In genomic region chr2:85786444-85786843, GRCh38 we compare ENCODE assay signal across 25 cellular contexts. TPM values are rescaled to one million over a fixed set of nuclear protein-coding genes. Genes with fewer than 3 reads are reported as not detected.
DNase-seq lines count a peak whose midpoint lies in the region; ATAC-seq lines count a peak whose summit lies in the region.
"Had no signal": no experiment of that assay in that cellular context is flagged by ENCODE, and none has a peak within 500 bp of the region (broad histone marks: within the 10 kb centered on the region; RNA-seq: fewer than 3 reads in every experiment).

No MANE protein-coding gene starts in this region.

- H3K14ac ChIP-seq in mesenchymal stem cell (ENCODE audit: low read length in 2 of 2): peak overlapping the region in 1 of 2 experiments; percentile 10

- H2AFZ ChIP-seq in mesenchymal stem cell (ENCODE audit: low read depth, low read length): no peak overlapping the region

- no peak overlapping the region for H2BK5ac ChIP-seq in mesenchymal stem cell (ENCODE audit: low read depth, low read length, poor library complexity, severe bottlenecking)

- H3K4me3 ChIP-seq in BLaER1 (no peak overlapping the region), H7 (ENCODE audit: insufficient read depth, low read depth, low read length) (no peak overlapping the region), mesenchymal stem cell (ENCODE audit: insufficient read depth in 1 of 2, low read depth in 1 of 2, low read length in 2 of 2) (no peak overlapping the region), stomach smooth muscle (ENCODE audit: low read length in 2 of 2) (no peak overlapping the region)
- H3K4me3 ChIP-seq: A549, GM12878, HAP-1, Peyer's patch, SJSA1 had no signal

- H4K20me1 ChIP-seq in BLaER1: no peaks in the 10 kb centered on the region

- H3K9ac ChIP-seq in BLaER1 (no peak overlapping the region), mesenchymal stem cell (ENCODE audit: low read length) (peak overlapping the region; percentile 2), stomach smooth muscle (ENCODE audit: low read length in 2 of 2) (peak overlapping the region in 1 of 2 donors; percentile 36)

- no peaks in the 10 kb centered on the region for H3K36me3 ChIP-seq in BLaER1
- no peaks in the 10 kb centered on the region for H3K36me3 ChIP-seq in H7 (replicated peaks; ENCODE audit: control insufficient read depth, insufficient read depth, low read length)
- peaks cover 4 to 22% of the 10 kb centered on the region in 2 experiments for H3K36me3 ChIP-seq in mesenchymal stem cell (ENCODE audit: control insufficient read depth in 1 of 2, insufficient read depth in 2 of 2, low read depth in 1 of 2, low read length in 2 of 2)
- peaks cover 3% of the 10 kb centered on the region in 2 donors for H3K36me3 ChIP-seq in stomach smooth muscle (ENCODE audit: control insufficient read depth in 2 of 2, insufficient read depth in 2 of 2, low read length in 2 of 2)
- H3K36me3 ChIP-seq: BE2C, HAP-1, Peyer's patch had no signal

- H3K9me3 ChIP-seq in BLaER1: no peaks in the 10 kb centered on the region
- H3K9me3 ChIP-seq in mesenchymal stem cell (ENCODE audit: control insufficient read depth, low read length): no peaks in the 10 kb centered on the region
- no peaks in the 10 kb centered on the region for H3K9me3 ChIP-seq in stomach smooth muscle (ENCODE audit: control insufficient read depth in 2 of 2, low read length in 2 of 2)
- H3K9me3 ChIP-seq: A549, BE2C, Caco-2, HAP-1, Peyer's patch, SJSA1 had no signal

- no peaks in the 10 kb centered on the region for H3K79me1 ChIP-seq in mesenchymal stem cell (replicated peaks; ENCODE audit: low read length, poor library complexity, severe bottlenecking)

- DNase-seq in H7 (peak; percentile 35), mesenchymal stem cell (no peak), NCI-H748 treated with DMSO at 0.1 percent for 48 hours (lab: John Stamatoyannopoulos, UW) (no peak), NCI-H524 (lab: John Stamatoyannopoulos, UW) (no peak), NCI-H82 treated with DMSO at 0.1 percent for 48 hours (lab: John Stamatoyannopoulos, UW; ENCODE audit: unreplicated experiment) (no peak)
- DNase-seq: BE2C; Caco-2; CD4-positive, alpha-beta memory T cell; DMS 273 treated with DMSO at 0.1 percent for 48 hours; DND-41; NCI-H1105; NCI-H146; NCI-H2029; NCI-H2227 treated with DMSO at 0.1 percent for 48 hours; NCI-H510A; NCI-H82 had no signal

- H4K8ac ChIP-seq in mesenchymal stem cell (ENCODE audit: low read length): no peak overlapping the region

- peaks cover 37% of the 10 kb centered on the region for H3K4me1 ChIP-seq in BLaER1
- H3K4me1 ChIP-seq in mesenchymal stem cell (ENCODE audit: control insufficient read depth, insufficient read depth, low read depth, low read length): peaks cover 21% of the 10 kb centered on the region
- H3K4me1 ChIP-seq in stomach smooth muscle (ENCODE audit: control insufficient read depth, insufficient read depth, low read length): peaks cover 42% of the 10 kb centered on the region
- H3K4me1 ChIP-seq: BE2C, Caco-2, HAP-1 had no signal

- H3K18ac ChIP-seq in mesenchymal stem cell (ENCODE audit: low read depth in 1 of 2, low read length in 2 of 2): no peak overlapping the region

- peak overlapping the region; percentile 90 for H2BK15ac ChIP-seq in mesenchymal stem cell (ENCODE audit: low read depth, poor library complexity, severe bottlenecking)

- H4K91ac ChIP-seq in mesenchymal stem cell (ENCODE audit: low read length): no peak overlapping the region

- H3K23ac ChIP-seq in mesenchymal stem cell (ENCODE audit: low read length in 2 of 2): no peak overlapping the region

- no peak overlapping the region for H2AK5ac ChIP-seq in mesenchymal stem cell (ENCODE audit: low read length, severe bottlenecking)

- peak overlapping the region; percentile 18 to 56 for H2BK12ac ChIP-seq in mesenchymal stem cell (ENCODE audit: low read length in 2 of 2)

- H3K27me3 ChIP-seq in BLaER1: no peaks in the 10 kb centered on the region
- H3K27me3 ChIP-seq in H7 (ENCODE audit: control insufficient read depth, insufficient read depth, low read length): no peaks in the 10 kb centered on the region
- peaks cover 5 to 6% of the 10 kb centered on the region in 2 experiments for H3K27me3 ChIP-seq in mesenchymal stem cell (ENCODE audit: control insufficient read depth in 1 of 2, insufficient read depth in 1 of 2, low read length in 2 of 2)
- H3K27me3 ChIP-seq in stomach smooth muscle (ENCODE audit: control insufficient read depth in 1 of 2, insufficient read depth in 2 of 2, low read length in 2 of 2): no peaks in the 10 kb centered on the region
- H3K27me3 ChIP-seq: BE2C, Peyer's patch, SJSA1 had no signal

- no peak overlapping the region for H2BK120ac ChIP-seq in mesenchymal stem cell (ENCODE audit: low read depth, low read length)

- 93% methylated on average over 7 of the region's 7 CpGs for WGBS in mesenchymal stem cell

- H3K4me2 ChIP-seq in BLaER1 (peak overlapping the region; percentile 75), mesenchymal stem cell (ENCODE audit: low read length, poor library complexity, severe bottlenecking) (no peak overlapping the region)
- H3K4me2 ChIP-seq: A549 had no signal

- H3K27ac ChIP-seq in BLaER1 (no peak overlapping the region), mesenchymal stem cell (ENCODE audit: low read length, poor library complexity, severe bottlenecking) (no peak overlapping the region), stomach smooth muscle (ENCODE audit: low read length) (peak overlapping the region; percentile 82)
- H3K27ac ChIP-seq: A549, Peyer's patch, SJSA1 had no signal

- no peak overlapping the region for H3K4ac ChIP-seq in mesenchymal stem cell (ENCODE audit: low read depth in 1 of 2, low read length in 2 of 2)

- ATAC-seq in GM21529 (IDR thresholded peaks at IDR 0.05; ENCODE audit: unreplicated experiment): no peak
- ATAC-seq: A549, GM12878 had no signal

RNA-seq across cellular contexts. Expression of gene ATOH8, which starts 32.7 kb away (rescaled TPM):
- 0.33 and 1.1 TPM in 2 replicates for total RNA-seq in H7 (2014; rRNA removed; shearing (Covaris generic))
- 5.8 TPM for polyA plus RNA-seq in mesenchymal stem cell (2013, experiment 1 of 2)
- polyA plus RNA-seq in mesenchymal stem cell (2013, experiment 2 of 2): 6.0 TPM
- total RNA-seq: Caco-2; CD4-positive, alpha-beta memory T cell; GM12878 had no signal
- polyA plus RNA-seq: CD4-positive, alpha-beta memory T cell; IgD-negative memory B cell had no signal
